Comparison of ENCODE assay signal across 19 cellular contexts in the genomic region with DNA sequence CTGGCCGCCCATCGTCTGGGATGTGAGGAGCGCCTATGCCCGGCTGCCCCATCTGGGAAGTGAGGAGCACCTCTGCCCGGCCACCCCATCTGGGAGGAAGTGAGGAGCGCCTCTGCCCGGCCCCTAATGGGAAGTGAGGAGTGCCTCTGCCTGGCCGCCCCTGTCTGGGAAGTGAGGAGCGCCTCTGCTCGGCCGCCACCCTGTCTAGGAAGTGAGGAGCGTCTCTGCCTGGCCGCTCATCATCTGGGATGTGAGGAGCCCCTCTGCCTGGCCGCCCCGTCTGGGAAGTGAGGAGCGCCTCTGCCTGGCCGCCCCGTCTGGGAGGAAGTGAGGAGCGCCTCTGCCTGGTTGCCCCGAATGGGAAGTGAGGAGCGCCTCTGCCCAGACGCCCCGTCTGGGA. TPM values are rescaled to one million over a fixed set of nuclear protein-coding genes. Genes with fewer than 3 reads are reported as not detected.
"Had no signal": no experiment of that assay in that cellular context is flagged by ENCODE, and none has a peak within 500 bp of the region (broad histone marks: within the 10 kb centered on the region; RNA-seq: fewer than 3 reads in every experiment).

No MANE protein-coding gene starts in this region.

RNA-seq across cellular contexts. Expression of a gene that starts 42.4 kb away (rescaled TPM):
- total RNA-seq: cerebellum, colonic mucosa, dermis microvascular lymphatic vessel endothelial cell, endodermal cell, esophagus squamous epithelium, gastrocnemius medialis, glomerular endothelial cell, heart right ventricle, left colon, left lobe of liver, left ventricle myocardium inferior, liver, lower lobe of right lung, lung microvascular endothelial cell, mesenteric fat pad, mesothelial cell of epicardium, mucosa of descending colon had no signal
- polyA plus RNA-seq: heart right ventricle, keratinocyte, liver had no signal

RNA-seq across cellular contexts. Expression of a gene that starts 57.3 kb away (rescaled TPM):
- total RNA-seq: cerebellum, dermis microvascular lymphatic vessel endothelial cell, endodermal cell, esophagus mucosa, gastrocnemius medialis, glomerular endothelial cell, left ventricle myocardium inferior, lung microvascular endothelial cell, mesothelial cell of epicardium had no signal
- polyA plus RNA-seq: keratinocyte had no signal
